ENCODE assay signal across 12 cellular contexts in the genomic region with DNA sequence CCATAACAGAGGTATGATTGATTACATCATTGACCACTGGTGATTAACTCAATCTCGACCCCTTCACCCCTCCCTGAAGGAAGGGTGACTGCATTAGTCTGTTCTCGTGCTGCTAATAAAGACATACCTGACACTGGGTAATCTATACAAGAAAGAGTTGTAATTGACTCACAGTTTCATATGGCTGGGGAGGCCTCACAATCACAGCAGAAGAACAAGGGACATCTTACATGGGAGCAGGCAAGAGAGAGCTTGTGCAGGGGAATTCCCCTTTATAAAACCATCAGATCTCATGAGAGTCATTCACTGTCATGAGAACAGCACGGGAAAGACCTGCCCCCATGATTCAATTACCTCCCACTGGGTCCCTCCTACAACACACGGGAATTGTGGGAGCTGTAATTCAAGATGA. TPM values are rescaled to one million over a fixed set of nuclear protein-coding genes. Genes with fewer than 3 reads are reported as not detected.
DNase-seq lines count a peak whose midpoint lies in the region; ATAC-seq and TF ChIP-seq lines count a peak whose summit lies in the region.
"Had no signal": no experiment of that assay in that cellular context is flagged by ENCODE, and none has a peak within 500 bp of the region (broad histone marks: within the 10 kb centered on the region; RNA-seq: fewer than 3 reads in every experiment).

No MANE protein-coding gene starts in this region.

- H3K27ac ChIP-seq in foreskin keratinocyte (peak overlapping the region; percentile 96), H9 (ENCODE audit: insufficient read length, low read depth, low read length) (no peak overlapping the region)

- TF ChIP-seq CTCF in GM20000 (IDR thresholded peaks at IDR 0.05; ENCODE audit: extremely low read depth, missing control alignments) (no peak), foreskin keratinocyte (conservative IDR thresholded peaks at IDR 0.05) (no peak), H9 (conservative IDR thresholded peaks at IDR 0.05) (no peak)

- H3K23me2 ChIP-seq in H9 (ENCODE audit: insufficient read length, low read depth, low read length, poor library complexity, severe bottlenecking), result no peaks in the 10 kb centered on the region

- H4K8ac ChIP-seq in H9 (replicated peaks; ENCODE audit: insufficient read length, low read depth, low read length), result no peak overlapping the region

- H3K4me2 ChIP-seq in H9 (ENCODE audit: insufficient read depth, insufficient read length, low read length), result no peak overlapping the region

- no peak overlapping the region for H2BK12ac ChIP-seq in H9 (ENCODE audit: insufficient read length, low read depth, low read length)

- H3K27me3 ChIP-seq in foreskin keratinocyte (no peaks in the 10 kb centered on the region), H9 (ENCODE audit: insufficient read depth, low read length) (no peaks in the 10 kb centered on the region)

- no peak overlapping the region for H3K14ac ChIP-seq in H9 (ENCODE audit: insufficient read depth, low read length)

- DNase-seq in GM20000 (ENCODE audit: low spot score) (peak; percentile 16), foreskin keratinocyte (peak; percentile 89 to 93), NOMO-1 treated with dmso at 0.1 percent for 144 hours (lab: John Stamatoyannopoulos, UW; ENCODE audit: unreplicated experiment) (no peak), H9 (no peak), left colon (no peak)
- DNase-seq: activated naive CD4-positive, alpha-beta T cell treated with anti-CD3 and anti-CD28 coated beads, Interleukin-2, amount 50 U/mL, for 16 hours; Calu3; hippocampal formation; NCI-H2081 treated with DMSO at 0.1 percent for 48 hours had no signal

- no peaks in the 10 kb centered on the region for H3K36me3 Mint-ChIP-seq in H9 (ENCODE audit: insufficient read depth in 1 of 3, low read depth in 3 of 3)

- no peaks in the 10 kb centered on the region for H3K9me3 ChIP-seq in H9 (ENCODE audit: control insufficient read depth, low read depth, low read length)

- H4K5ac ChIP-seq in H9 (ENCODE audit: insufficient read length, low read depth, low read length), result no peak overlapping the region

- no peak overlapping the region for H2BK20ac ChIP-seq in H9 (ENCODE audit: low read depth, low read length, poor library complexity, severe bottlenecking)

- H3K9ac ChIP-seq in H9 (ENCODE audit: extremely low read depth, insufficient read length, low read length), result no peak overlapping the region

- H2AFZ ChIP-seq in H9 (ENCODE audit: low read length), result no peak overlapping the region

- peaks cover 1% of the 10 kb centered on the region; the same call in 1 of the 2 replicates for H3K27me3 Mint-ChIP-seq in H9 (ENCODE audit: low read depth)

- no peaks in the 10 kb centered on the region; a peak in 1 of 5 replicates for H3K9me3 Mint-ChIP-seq in H9

- no peaks in the 10 kb centered on the region for H4K20me1 ChIP-seq in H9 (ENCODE audit: control insufficient read depth, insufficient read depth, insufficient read length)

- no peak overlapping the region for H2AK5ac ChIP-seq in H9 (ENCODE audit: insufficient read length, low read length)

- no peak overlapping the region for H3K27ac Mint-ChIP-seq in H9

- no peak overlapping the region for H4K91ac ChIP-seq in H9 (ENCODE audit: insufficient read length, low read depth, low read length)

- H3T11ph ChIP-seq in H9 (ENCODE audit: low read length), result no peak overlapping the region

- peaks cover 0 to 3% of the 10 kb centered on the region in 2 experiments; a peak in 2 of 4 replicates for H3K4me1 Mint-ChIP-seq in H9

- no peak overlapping the region for H2BK15ac ChIP-seq in H9 (ENCODE audit: low read depth, low read length)

- no peak overlapping the region for H3K18ac ChIP-seq in H9 (ENCODE audit: insufficient read length, low read depth, low read length)

- WGBS in H9 (ENCODE audit: extremely low coverage, insufficient read length, low lambda C conversion rate), result no CpG with 5 or more reads among the region's 4 CpGs

- intact Hi-C loops in left colon (cut with DNase I, micrococcal nuclease), result no loop called here

- no peak overlapping the region for H2BK120ac ChIP-seq in H9 (ENCODE audit: low read depth, low read length, poor library complexity, severe bottlenecking)

- H3K23ac ChIP-seq in H9 (ENCODE audit: insufficient read length, low read depth, low read length), result no peak overlapping the region

- no peaks in the 10 kb centered on the region for H3K79me2 ChIP-seq in H9 (ENCODE audit: insufficient read depth, low read length)

- H3K4me1 ChIP-seq in foreskin keratinocyte (peaks cover 4% of the 10 kb centered on the region), H9 (ENCODE audit: insufficient read depth, low read length) (no peaks in the 10 kb centered on the region)

- H3K79me1 ChIP-seq in H9 (ENCODE audit: insufficient read depth, low read depth, low read length, poor library complexity, severe bottlenecking), result no peaks in the 10 kb centered on the region

- no peak overlapping the region for H3K4ac ChIP-seq in H9 (ENCODE audit: low read depth, low read length)

- ATAC-seq in GM18517 (IDR thresholded peaks at IDR 0.05; ENCODE audit: unreplicated experiment) (peak; percentile 71), HG03066 (IDR thresholded peaks at IDR 0.05; ENCODE audit: low read depth, unreplicated experiment) (peak; percentile 59), foreskin keratinocyte (peak; percentile 97), left colon (no peak), HG03025 (IDR thresholded peaks at IDR 0.05; ENCODE audit: low FRiP score, unreplicated experiment) (no peak)

- H2BK5ac ChIP-seq in H9 (ENCODE audit: insufficient read length, low read length), result no peak overlapping the region

- no peak overlapping the region for H3K56ac ChIP-seq in H9 (ENCODE audit: insufficient read length, low read depth, low read length)

- no peak overlapping the region for H3K4me3 Mint-ChIP-seq in H9

RNA-seq across cellular contexts. Expression of a gene that starts 55.9 kb away (rescaled TPM):
- 13.3 and 17.7 TPM in 2 replicates for total RNA-seq in foreskin keratinocyte
- polyA plus RNA-seq in foreskin keratinocyte, result 4.0 and 4.9 TPM in 2 replicates
- total RNA-seq in H9 (2021), result 0.72 and 0.87 TPM in 2 replicates
- total RNA-seq in left colon, result 10 to 100 TPM; 65.4 to 79.8 TPM

Comparison
In these comparisons a context has a peak if more than half of its experiments do, and no peak if none do; other contexts are left out.
1. ATAC-seq: peak in GM18517 (single experiment), HG03066 (single experiment) and foreskin keratinocyte (single experiment); none in left colon (single experiment) and HG03025 (single experiment).
2. DNase-seq: peak in GM20000 (single experiment) and foreskin keratinocyte (2 of 2); none in NOMO-1 treated with dmso at 0.1 percent for 144 hours (single experiment), H9 (single experiment) and left colon (0 of 2).